8 cellular contexts compared by ENCODE assay signal in the genomic region with DNA sequence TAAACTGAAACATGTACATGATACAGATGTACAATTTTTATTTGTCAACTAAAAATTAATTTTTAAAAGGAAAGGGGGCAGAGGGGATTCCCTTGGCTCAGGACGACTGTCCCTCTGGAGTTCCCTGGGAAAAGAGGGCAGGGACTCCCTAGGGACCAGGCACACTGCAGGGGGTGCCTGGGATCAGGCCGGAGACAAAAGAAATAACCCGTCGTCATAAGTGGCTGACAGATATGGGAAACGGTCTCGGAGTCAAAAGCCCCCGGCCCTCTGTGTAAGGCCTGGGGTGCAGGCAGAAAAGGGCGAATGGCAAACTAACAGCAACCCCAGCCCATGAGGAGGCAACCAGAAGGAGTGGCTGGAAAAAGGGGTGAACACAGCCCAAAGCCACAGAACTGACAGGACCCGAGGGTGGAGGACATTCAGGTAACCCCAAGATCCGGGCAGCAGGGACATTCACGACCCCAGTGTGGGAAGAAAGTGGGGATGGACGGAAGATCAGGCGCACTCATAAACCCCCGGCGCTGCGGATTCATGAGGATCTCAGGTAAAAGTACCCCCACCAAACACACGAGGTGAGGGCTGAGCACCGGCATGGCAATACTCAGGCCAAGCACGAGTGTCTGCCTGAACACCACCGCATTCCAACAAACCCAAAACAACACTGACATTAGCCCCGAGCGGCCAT. TPM values are rescaled to one million over a fixed set of nuclear protein-coding genes. Genes with fewer than 3 reads are reported as not detected.
DNase-seq lines count a peak whose midpoint lies in the region; ATAC-seq and TF ChIP-seq lines count a peak whose summit lies in the region.

No MANE protein-coding gene starts in this region.

- H3K4me1 ChIP-seq in heart left ventricle = peaks cover 42 to 88% (median 74%) of the 10 kb centered on the region in 12 donors

- peak overlapping the region; percentile 92 for H3K27ac Mint-ChIP-seq in nephron progenitor cell
- H3K27ac Mint-ChIP-seq in activated T-helper 2 cell treated with anti-CD3 and anti-CD28 coated beads, Interferon-gamma antibody, Interleukin-2, Interleukin-4, amounts not matched to agents 10 μg/mL and 5 μg/mL and 100 μg/mL, durations not matched to agents 14 hours and 24 hours and 36 hours = no peak overlapping the region

- H3K36me3 ChIP-seq in heart left ventricle = peaks cover 0 to 27% (median 24%) of the 10 kb centered on the region in 9 donors

- peaks cover 23% of the 10 kb centered on the region for H3K36me3 Mint-ChIP-seq in nephron progenitor cell (ENCODE audit: low read depth)
- peaks cover 32% of the 10 kb centered on the region for H3K36me3 Mint-ChIP-seq in activated T-helper 2 cell treated with anti-CD3 and anti-CD28 coated beads, Interferon-gamma antibody, Interleukin-2, Interleukin-4, amounts not matched to agents 10 μg/mL and 5 μg/mL and 100 μg/mL, durations not matched to agents 14 hours and 24 hours and 36 hours (ENCODE audit: low read depth)

- no peak for ATAC-seq in heart left ventricle

- WGBS in heart left ventricle, 4 donors = 52 to 61% (median 58%) methylated on average over 18 to 22 of the region's 22 CpGs

- H3K9me3 Mint-ChIP-seq in nephron progenitor cell = no peaks in the 10 kb centered on the region
- H3K9me3 Mint-ChIP-seq in activated T-helper 2 cell treated with anti-CD3 and anti-CD28 coated beads, Interferon-gamma antibody, Interleukin-2, Interleukin-4, amounts not matched to agents 10 μg/mL and 5 μg/mL and 100 μg/mL, durations not matched to agents 14 hours and 24 hours and 36 hours = no peaks in the 10 kb centered on the region

- H3K4me3 ChIP-seq in heart left ventricle (peak overlapping the region in 9 of 12 donors; percentile 27 to 50 (median 40)), epithelial cell of esophagus (ENCODE audit: low read length) (peak overlapping the region; percentile 1)

- DNase-seq in heart left ventricle = no peak
- DNase-seq in cardiac septum (ENCODE audit: low spot score) = no peak
- no peak for DNase-seq in epithelial cell of esophagus (ENCODE audit: low read depth)
- DNase-seq in nephron progenitor cell = no peak
- no peak for DNase-seq in activated T-helper 2 cell treated with anti-CD3 and anti-CD28 coated beads, Interferon-gamma antibody, Interleukin-2, Interleukin-4, amounts not matched to agents 10 μg/mL and 5 μg/mL and 100 μg/mL, durations not matched to agents 14 hours and 24 hours and 36 hours (ENCODE audit: low spot score)
- DNase-seq in activated naive CD4-positive, alpha-beta T cell treated with anti-CD3 and anti-CD28 coated beads, Interleukin-2, amount 50 U/mL, for 16 hours = no peak
- no peak for DNase-seq in NOMO-1 treated with dmso at 0.1 percent for 144 hours (lab: John Stamatoyannopoulos, UW; ENCODE audit: unreplicated experiment)
- no peak for DNase-seq in C1 segment of cervical spinal cord (lab: John Stamatoyannopoulos, UW)

- peaks cover 97% of the 10 kb centered on the region for H3K4me1 Mint-ChIP-seq in nephron progenitor cell
- H3K4me1 Mint-ChIP-seq in activated T-helper 2 cell treated with anti-CD3 and anti-CD28 coated beads, Interferon-gamma antibody, Interleukin-2, Interleukin-4, amounts not matched to agents 10 μg/mL and 5 μg/mL and 100 μg/mL, durations not matched to agents 14 hours and 24 hours and 36 hours (ENCODE audit: low read depth) = peaks cover 12% of the 10 kb centered on the region

- H3K27me3 Mint-ChIP-seq in nephron progenitor cell (ENCODE audit: low read depth, poor library complexity) = no peaks in the 10 kb centered on the region
- H3K27me3 Mint-ChIP-seq in activated T-helper 2 cell treated with anti-CD3 and anti-CD28 coated beads, Interferon-gamma antibody, Interleukin-2, Interleukin-4, amounts not matched to agents 10 μg/mL and 5 μg/mL and 100 μg/mL, durations not matched to agents 14 hours and 24 hours and 36 hours (ENCODE audit: low read depth) = no peaks in the 10 kb centered on the region

- H3K27ac ChIP-seq in heart left ventricle = peak overlapping the region; percentile 81 to 95 (median 88)

- no peaks in the 10 kb centered on the region for H3K27me3 ChIP-seq in heart left ventricle

- H3K4me3 Mint-ChIP-seq in nephron progenitor cell = peak overlapping the region; percentile 67
- H3K4me3 Mint-ChIP-seq in activated T-helper 2 cell treated with anti-CD3 and anti-CD28 coated beads, Interferon-gamma antibody, Interleukin-2, Interleukin-4, amounts not matched to agents 10 μg/mL and 5 μg/mL and 100 μg/mL, durations not matched to agents 14 hours and 24 hours and 36 hours (ENCODE audit: low read depth) = no peak overlapping the region

- intact Hi-C loops in heart left ventricle (cut with DNase I) (loop anchor here in 8 of 10 donors (2.0 to 10.0 kb wide), 4 partner anchors 30 to 48 kb away; no protein-coding TSS in a partner anchor), cardiac septum (cut with DNase I) (loop anchor here (2.0 kb wide), 1 partner anchor 38 kb away; no protein-coding TSS in a partner anchor)
- intact Hi-C loops in activated T-helper 2 cell treated with anti-CD3 and anti-CD28 coated beads, Interferon-gamma antibody, Interleukin-2, Interleukin-4, amounts not matched to agents 10 μg/mL and 5 μg/mL and 100 μg/mL, durations not matched to agents 14 hours and 24 hours and 36 hours (cut with micrococcal nuclease) = no loop called here

- TF ChIP-seq POLR2A in heart left ventricle (IDR thresholded peaks at IDR 0.05) = no peak

- TF ChIP-seq CTCF in heart left ventricle (IDR thresholded peaks at IDR 0.05) (no peak), epithelial cell of esophagus (IDR thresholded peaks at IDR 0.05; ENCODE audit: insufficient read depth, low read depth, low read length, missing control alignments) (no peak), nephron progenitor cell (IDR thresholded peaks at IDR 0.05) (no peak)

- no peaks in the 10 kb centered on the region for H3K9me3 ChIP-seq in heart left ventricle

RNA-seq across cellular contexts. Expression of a gene that starts 6.7 kb away (rescaled TPM):
- total RNA-seq in heart left ventricle (10 to 100 TPM; 21.0 to 45.9 (median 34.9) TPM), cardiac septum (30.6 TPM)
- polyA plus RNA-seq in heart left ventricle = 10 to 100 TPM; 17.8 to 38.2 TPM
- 58.7 and 61.8 TPM in 2 replicates for total RNA-seq in activated T-helper 2 cell treated with anti-CD3 and anti-CD28 coated beads, Interferon-gamma antibody, Interleukin-2, Interleukin-4, amounts not matched to agents 10 μg/mL and 5 μg/mL and 100 μg/mL, durations not matched to agents 14 hours and 24 hours and 36 hours
